14 cellular contexts compared by ENCODE assay signal in genomic region chrX:41452972-41453371, GRCh38. TPM values are rescaled to one million over a fixed set of nuclear protein-coding genes. Genes with fewer than 3 reads are reported as not detected.
DNase-seq lines count a peak whose midpoint lies in the region; ATAC-seq and TF ChIP-seq lines count a peak whose summit lies in the region.
"Had no signal": no experiment of that assay in that cellular context is flagged by ENCODE, and none has a peak within 500 bp of the region (broad histone marks: within the 10 kb centered on the region; RNA-seq: fewer than 3 reads in every experiment).

No MANE protein-coding gene starts in this region.

- 32 to 60% (median 56%) methylated on average over 4 of the region's 4 CpGs for WGBS in psoas muscle, 3 donors

- intact Hi-C loops in CD4-positive, alpha-beta memory T cell (cut with micrococcal nuclease), result no loop called here
- intact Hi-C loops in psoas muscle (cut with DNase I), result no loop called here

- no peaks in the 10 kb centered on the region for H3K4me1 ChIP-seq in fibroblast of lung (ENCODE audit: control insufficient read depth, extremely low read depth, insufficient read depth, low read length)
- no peaks in the 10 kb centered on the region for H3K4me1 ChIP-seq in CD4-positive, alpha-beta memory T cell (ENCODE audit: insufficient read depth, low read length)
- H3K4me1 ChIP-seq in psoas muscle, result no peaks in the 10 kb centered on the region

- ATAC-seq in WTC11 (peak; percentile 43), psoas muscle (no peak)
- ATAC-seq in natural killer cell treated with Interleukin-12 subunit alpha and Interleukin-12 subunit beta and Interleukin-15 and Interleukin-18, amount 100 ng/mL, for 72 hours, result no peak
- ATAC-seq: activated CD8-positive, alpha-beta T cell treated with anti-CD3 and anti-CD28 coated beads, Interleukin-2, amount 10 ng/mL, durations not matched to agents 7 days and 5 days had no signal

- no peaks in the 10 kb centered on the region for H3K79me2 ChIP-seq in fibroblast of lung (ENCODE audit: control insufficient read depth, insufficient read depth, low read length)

- H3K4me3 Mint-ChIP-seq in WTC11, result no peak overlapping the region
- H3K4me3 Mint-ChIP-seq in osteocyte (ENCODE audit: unreplicated experiment), result peak overlapping the region; percentile 7
- no peak overlapping the region for H3K4me3 Mint-ChIP-seq in CD4-positive, alpha-beta memory T cell
- H3K4me3 Mint-ChIP-seq in natural killer cell treated with Interleukin-12 subunit alpha and Interleukin-12 subunit beta and Interleukin-15 and Interleukin-18, amount 100 ng/mL, for 72 hours, result no peak overlapping the region
- H3K4me3 Mint-ChIP-seq: activated CD8-positive, alpha-beta T cell treated with anti-CD3 and anti-CD28 coated beads, Interleukin-2, amount 10 ng/mL, durations not matched to agents 7 days and 5 days had no signal

- no peak overlapping the region for H2AFZ ChIP-seq in fibroblast of lung (ENCODE audit: low read length)

- DNase-seq in EL (peak; percentile 10), WTC11 (ENCODE audit: low spot score) (no peak), fibroblast of lung (ENCODE audit: low read depth in 2 of 2) (peak in 1 of 2 donors; percentile 81), osteocyte (ENCODE audit: extremely low spot score, unreplicated experiment) (no peak), NCI-H1694 (lab: John Stamatoyannopoulos, UW) (no peak), psoas muscle (no peak)
- no peak for DNase-seq in CD4-positive, alpha-beta memory T cell
- no peak for DNase-seq in natural killer cell treated with Interleukin-12 subunit alpha and Interleukin-12 subunit beta and Interleukin-15 and Interleukin-18, amount 100 ng/mL, for 72 hours (ENCODE audit: low spot score)
- DNase-seq: activated CD8-positive, alpha-beta T cell treated with anti-CD3 and anti-CD28 coated beads, Interleukin-2, amount 10 ng/mL, durations not matched to agents 7 days and 5 days; activated effector memory CD4-positive, alpha-beta T cell treated with Interleukin-2 at 50 U/mL for 16 hours; stimulated activated CD4-positive, alpha-beta T cell treated with anti-CD3 and anti-CD28 coated beads, Interleukin-1b, Interleukin-23, amount 100 ng/mL, for 48 hours had no signal

- TF ChIP-seq CTCF in WTC11 (IDR thresholded peaks at IDR 0.05), result no peak
- no peak for TF ChIP-seq CTCF in fibroblast of lung (conservative IDR thresholded peaks at IDR 0.05 in 1 of 2, IDR thresholded peaks at IDR 0.05 in 1 of 2; ENCODE audit: low read depth in 1 of 2, low read length in 2 of 2)
- no peak for TF ChIP-seq CTCF in osteocyte (IDR thresholded peaks at IDR 0.05)
- TF ChIP-seq CTCF in psoas muscle (IDR thresholded peaks at IDR 0.05), result no peak

- H3K27me3 Mint-ChIP-seq in WTC11 (ENCODE audit: low read depth) (no peaks in the 10 kb centered on the region), osteocyte (ENCODE audit: unreplicated experiment) (no peaks in the 10 kb centered on the region)
- no peaks in the 10 kb centered on the region for H3K27me3 Mint-ChIP-seq in CD4-positive, alpha-beta memory T cell
- peaks cover 0 to 16% of the 10 kb centered on the region in 2 donors for H3K27me3 Mint-ChIP-seq in natural killer cell treated with Interleukin-12 subunit alpha and Interleukin-12 subunit beta and Interleukin-15 and Interleukin-18, amount 100 ng/mL, for 72 hours
- H3K27me3 Mint-ChIP-seq: progenitor cell of endocrine pancreas had no signal

- H3K4me2 ChIP-seq in fibroblast of lung (ENCODE audit: extremely low read depth, insufficient read depth, low read length), result peak overlapping the region; percentile 13
- H3K4me2 ChIP-seq: BLaER1 treated with 17β-estradiol and CSF1 and Interleukin-3, amounts not matched to agents 10 nM and 100 nM had no signal

- H3K4me3 ChIP-seq in fibroblast of lung (replicated peaks in 1 of 4; ENCODE audit: control extremely low read depth in 1 of 4, insufficient read depth in 1 of 4, low read depth in 3 of 4, low read length in 4 of 4) (no peak overlapping the region), psoas muscle (no peak overlapping the region)
- no peak overlapping the region for H3K4me3 ChIP-seq in CD4-positive, alpha-beta memory T cell (ENCODE audit: low read length in 2 of 2)
- H3K4me3 ChIP-seq: BLaER1 treated with 17β-estradiol and CSF1 and Interleukin-3, amounts not matched to agents 10 nM and 100 nM had no signal

- peaks cover 4% of the 10 kb centered on the region for H3K9me3 Mint-ChIP-seq in WTC11
- no peaks in the 10 kb centered on the region for H3K9me3 Mint-ChIP-seq in osteocyte (ENCODE audit: unreplicated experiment)
- no peaks in the 10 kb centered on the region for H3K9me3 Mint-ChIP-seq in CD4-positive, alpha-beta memory T cell
- H3K9me3 Mint-ChIP-seq in natural killer cell treated with Interleukin-12 subunit alpha and Interleukin-12 subunit beta and Interleukin-15 and Interleukin-18, amount 100 ng/mL, for 72 hours, result no peaks in the 10 kb centered on the region

- no peaks in the 10 kb centered on the region for H3K27me3 ChIP-seq in fibroblast of lung (ENCODE audit: control insufficient read depth, insufficient read depth, low read length)
- H3K27me3 ChIP-seq in CD4-positive, alpha-beta memory T cell (ENCODE audit: insufficient read depth, low read length), result no peaks in the 10 kb centered on the region
- H3K27me3 ChIP-seq in psoas muscle (ENCODE audit: insufficient read depth in 3 of 3, low read length in 2 of 3), result peaks cover 0 to 8% (median 0%) of the 10 kb centered on the region in 3 donors

- H3K27ac ChIP-seq in fibroblast of lung (ENCODE audit: insufficient read depth, low read length) (no peak overlapping the region), psoas muscle (no peak overlapping the region)
- H3K27ac ChIP-seq in CD4-positive, alpha-beta memory T cell (ENCODE audit: low read depth, low read length), result no peak overlapping the region
- H3K27ac ChIP-seq: BLaER1 treated with 17β-estradiol and CSF1 and Interleukin-3, amounts not matched to agents 10 nM and 100 nM had no signal

- H3K36me3 ChIP-seq in fibroblast of lung (ENCODE audit: control insufficient read depth, insufficient read depth, low read length) (no peaks in the 10 kb centered on the region), psoas muscle (ENCODE audit: insufficient read depth in 1 of 2, low read depth in 1 of 2) (no peaks in the 10 kb centered on the region)
- no peaks in the 10 kb centered on the region for H3K36me3 ChIP-seq in CD4-positive, alpha-beta memory T cell (ENCODE audit: insufficient read depth, low read length)
- H3K36me3 ChIP-seq: BLaER1 treated with 17β-estradiol and CSF1 and Interleukin-3, amounts not matched to agents 10 nM and 100 nM had no signal

- H4K20me1 ChIP-seq in fibroblast of lung (ENCODE audit: control insufficient read depth, extremely low read depth, insufficient read depth, low read length), result no peaks in the 10 kb centered on the region
- H4K20me1 ChIP-seq: BLaER1 treated with 17β-estradiol and CSF1 and Interleukin-3, amounts not matched to agents 10 nM and 100 nM had no signal

- CTCF ChIA-PET in WTC11 (lab: Charles Lee), result interaction anchor here (1.0 kb wide), 1 partner anchor 194 kb away, joined by 3 read pairs; no protein-coding TSS in a partner anchor
- CTCF ChIA-PET in CD4-positive, alpha-beta memory T cell (lab: Charles Lee; ENCODE audit: partially characterized antibody), result no interaction called here

- H3K9me3 ChIP-seq in fibroblast of lung (ENCODE audit: control insufficient read depth, insufficient read depth, low read depth, low read length), result no peaks in the 10 kb centered on the region
- H3K9me3 ChIP-seq in CD4-positive, alpha-beta memory T cell (ENCODE audit: control insufficient read depth in 1 of 2, low read length in 2 of 2), result no peaks in the 10 kb centered on the region
- H3K9me3 ChIP-seq in psoas muscle, result no peaks in the 10 kb centered on the region

- H3K27ac Mint-ChIP-seq in WTC11, result no peak overlapping the region; the same call in 1 of the 2 replicates
- H3K27ac Mint-ChIP-seq in osteocyte (ENCODE audit: unreplicated experiment), result peak overlapping the region; percentile 84
- no peak overlapping the region for H3K27ac Mint-ChIP-seq in CD4-positive, alpha-beta memory T cell
- H3K27ac Mint-ChIP-seq in natural killer cell treated with Interleukin-12 subunit alpha and Interleukin-12 subunit beta and Interleukin-15 and Interleukin-18, amount 100 ng/mL, for 72 hours, result no peak overlapping the region
- H3K27ac Mint-ChIP-seq: activated CD8-positive, alpha-beta T cell treated with anti-CD3 and anti-CD28 coated beads, Interleukin-2, amount 10 ng/mL, durations not matched to agents 7 days and 5 days; progenitor cell of endocrine pancreas had no signal

- H3K36me3 Mint-ChIP-seq in WTC11 (peaks cover 2% of the 10 kb centered on the region), osteocyte (ENCODE audit: unreplicated experiment) (no peaks in the 10 kb centered on the region)
- no peaks in the 10 kb centered on the region for H3K36me3 Mint-ChIP-seq in CD4-positive, alpha-beta memory T cell
- no peaks in the 10 kb centered on the region for H3K36me3 Mint-ChIP-seq in natural killer cell treated with Interleukin-12 subunit alpha and Interleukin-12 subunit beta and Interleukin-15 and Interleukin-18, amount 100 ng/mL, for 72 hours

- H3K4me1 Mint-ChIP-seq in WTC11 (peaks cover 12% of the 10 kb centered on the region), osteocyte (ENCODE audit: unreplicated experiment) (peaks cover 37% of the 10 kb centered on the region)
- peaks cover 0 to 20% (median 9%) of the 10 kb centered on the region in 4 donors for H3K4me1 Mint-ChIP-seq in CD4-positive, alpha-beta memory T cell
- peaks cover 12 to 13% of the 10 kb centered on the region in 2 donors for H3K4me1 Mint-ChIP-seq in natural killer cell treated with Interleukin-12 subunit alpha and Interleukin-12 subunit beta and Interleukin-15 and Interleukin-18, amount 100 ng/mL, for 72 hours (ENCODE audit: low read depth in 2 of 2)

- POLR2A ChIA-PET in WTC11 (lab: Charles Lee), result no interaction called here
- POLR2A ChIA-PET in CD4-positive, alpha-beta memory T cell (lab: Charles Lee; ENCODE audit: partially characterized antibody), result no interaction called here

- no peak overlapping the region for H3K9ac ChIP-seq in fibroblast of lung (ENCODE audit: insufficient read depth, low read length)
- H3K9ac ChIP-seq: BLaER1 treated with 17β-estradiol and CSF1 and Interleukin-3, amounts not matched to agents 10 nM and 100 nM had no signal

TF ChIP-seq in WTC11, 78 proteins besides CTCF, POLR2A, EP300 and RAD21 (continues in another document):
- TF ChIP-seq CREM (CRISPR knock-in tag; IDR thresholded peaks at IDR 0.05) (no peak), JUN (CRISPR knock-in tag; IDR thresholded peaks at IDR 0.05) (no peak), MYBL2 (CRISPR knock-in tag; IDR thresholded peaks at IDR 0.05) (no peak)

RNA-seq across cellular contexts. Expression of gene NYX, which starts 5.8 kb away (rescaled TPM):
- total RNA-seq in WTC11 (2021) (0.09 TPM in 1 of 3 replicates, not detected in the others), fibroblast of lung (not detected in 2 replicates), osteocyte (not detected in 2 replicates), psoas muscle (not detected)
- polyA plus RNA-seq in fibroblast of lung (not detected in 2 replicates), psoas muscle (not detected)
- not detected in 2 replicates for polyA plus RNA-seq in fibroblast of lung (2012)
- not detected in 2 replicates for polyA minus RNA-seq in fibroblast of lung (ENCODE audit: low replicate concordance)
- total RNA-seq in CD4-positive, alpha-beta memory T cell, result not detected
- polyA plus RNA-seq in CD4-positive, alpha-beta memory T cell, result not detected
- total RNA-seq in natural killer cell treated with Interleukin-12 subunit alpha and Interleukin-12 subunit beta and Interleukin-15 and Interleukin-18, amount 100 ng/mL, for 72 hours, result not detected
- total RNA-seq: activated CD8-positive, alpha-beta T cell treated with anti-CD3 and anti-CD28 coated beads, Interleukin-2, amount 10 ng/mL, durations not matched to agents 7 days and 5 days; mesenteric fat pad; progenitor cell of endocrine pancreas had no signal
